Comparison of ENCODE assay signal across 8 cellular contexts in the genomic region with DNA sequence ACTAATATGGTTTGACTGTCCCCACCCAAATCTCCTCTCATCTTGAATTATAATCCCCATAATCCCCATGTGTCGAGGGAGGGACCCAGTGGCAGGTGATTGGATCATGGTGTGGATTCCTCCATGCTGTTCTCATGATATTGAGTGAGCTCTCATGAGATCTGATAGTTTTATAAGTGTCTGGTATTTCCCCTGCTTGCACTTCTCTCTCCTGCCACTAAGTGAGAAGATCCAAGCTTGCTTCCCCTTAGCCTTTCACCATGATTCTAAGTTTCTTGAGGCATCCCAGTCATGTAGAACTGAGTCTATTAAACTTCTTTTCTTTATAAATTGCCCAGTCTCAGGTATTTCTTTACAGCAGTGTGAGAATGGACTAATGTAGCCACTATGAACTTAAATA. TPM values are rescaled to one million over a fixed set of nuclear protein-coding genes. Genes with fewer than 3 reads are reported as not detected.
"Had no signal": no experiment of that assay in that cellular context is flagged by ENCODE, and none has a peak within 500 bp of the region (broad histone marks: within the 10 kb centered on the region; RNA-seq: fewer than 3 reads in every experiment).

No MANE protein-coding gene starts in this region.

RNA-seq across cellular contexts. Expression of gene UGT2B17, which starts 9.8 kb away (rescaled TPM):
- total RNA-seq: activated CD4-positive, alpha-beta memory T cell treated with anti-CD3 and anti-CD28 coated beads for 36 hours; activated CD4-positive, alpha-beta T cell treated with anti-CD3 and anti-CD28 coated beads, Interleukin-2, amount 10 ng/mL, durations not matched to agents 7 days and 5 days; activated CD8-positive, alpha-beta memory T cell treated with anti-CD3 and anti-CD28 coated beads for 36 hours; activated naive CD4-positive, alpha-beta T cell treated with anti-CD3 and anti-CD28 coated beads for 36 hours; activated T-helper 17 cell treated with anti-CD3 and anti-CD28 coated beads, Interleukin-2, amount 50 U/mL, for 72 hours; astrocyte; PC-9; T-helper 17 cell had no signal
